ENCODE assay signal across 1 cellular context in the genomic region with DNA sequence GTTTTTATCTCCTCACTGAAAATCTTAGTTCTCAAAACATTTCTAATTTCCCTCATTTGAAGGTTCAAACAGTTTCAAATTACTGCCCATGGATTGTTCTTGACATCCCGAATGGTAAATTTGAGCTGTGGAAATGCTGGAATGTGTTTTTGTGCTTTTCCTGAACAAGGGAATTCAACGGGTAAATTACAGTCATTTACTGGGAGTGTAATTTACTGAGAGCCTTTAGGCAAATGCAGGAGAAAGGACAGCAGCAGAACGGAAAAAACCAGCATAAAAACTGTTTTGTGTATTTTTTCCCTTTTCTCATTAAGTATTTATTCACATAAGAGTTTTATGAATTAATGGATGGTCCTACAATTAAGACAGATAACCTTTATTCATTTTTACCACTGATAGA.
TF ChIP-seq lines count a peak whose summit lies in the region.

No MANE protein-coding gene starts in this region.

TF ChIP-seq in H1, 55 proteins besides CTCF, POLR2A, EP300 and RAD21:
- TF ChIP-seq SIX5 (IDR thresholded peaks at IDR 0.05; ENCODE audit: low read depth, low read length) (no peak), CREB1 (IDR thresholded peaks at IDR 0.05) (no peak), JUND (IDR thresholded peaks at IDR 0.05; ENCODE audit: low read length) (no peak), TAF7 (optimal IDR thresholded peaks at IDR 0.05; ENCODE audit: borderline replicate concordance, low read depth, low read length) (no peak), FOSL1 (IDR thresholded peaks at IDR 0.05; ENCODE audit: insufficient read depth, low read depth, low read length) (no peak), EZH2 (IDR thresholded peaks at IDR 0.05; ENCODE audit: low read depth, low read length, severe bottlenecking) (no peak), POU5F1 (IDR thresholded peaks at IDR 0.05; ENCODE audit: low read depth, low read length) (no peak), PHF8 (conservative IDR thresholded peaks at IDR 0.05; ENCODE audit: low read depth, low read length) (no peak), BRCA1 (IDR thresholded peaks at IDR 0.05; ENCODE audit: low read depth, low read length) (no peak), SAP30 (IDR thresholded peaks at IDR 0.05; ENCODE audit: insufficient read depth, insufficient replicate concordance, low read length) (no peak), ASH2L (IDR thresholded peaks at IDR 0.05; ENCODE audit: low read length) (no peak), RFX5 (IDR thresholded peaks at IDR 0.05; ENCODE audit: borderline replicate concordance, low read depth, low read length) (no peak), ZNF274 (IDR thresholded peaks at IDR 0.05; ENCODE audit: borderline replicate concordance, extremely low read depth, low read length) (no peak), BACH1 (IDR thresholded peaks at IDR 0.05; ENCODE audit: low read length) (no peak)
- TF ChIP-seq, protein P1, sequence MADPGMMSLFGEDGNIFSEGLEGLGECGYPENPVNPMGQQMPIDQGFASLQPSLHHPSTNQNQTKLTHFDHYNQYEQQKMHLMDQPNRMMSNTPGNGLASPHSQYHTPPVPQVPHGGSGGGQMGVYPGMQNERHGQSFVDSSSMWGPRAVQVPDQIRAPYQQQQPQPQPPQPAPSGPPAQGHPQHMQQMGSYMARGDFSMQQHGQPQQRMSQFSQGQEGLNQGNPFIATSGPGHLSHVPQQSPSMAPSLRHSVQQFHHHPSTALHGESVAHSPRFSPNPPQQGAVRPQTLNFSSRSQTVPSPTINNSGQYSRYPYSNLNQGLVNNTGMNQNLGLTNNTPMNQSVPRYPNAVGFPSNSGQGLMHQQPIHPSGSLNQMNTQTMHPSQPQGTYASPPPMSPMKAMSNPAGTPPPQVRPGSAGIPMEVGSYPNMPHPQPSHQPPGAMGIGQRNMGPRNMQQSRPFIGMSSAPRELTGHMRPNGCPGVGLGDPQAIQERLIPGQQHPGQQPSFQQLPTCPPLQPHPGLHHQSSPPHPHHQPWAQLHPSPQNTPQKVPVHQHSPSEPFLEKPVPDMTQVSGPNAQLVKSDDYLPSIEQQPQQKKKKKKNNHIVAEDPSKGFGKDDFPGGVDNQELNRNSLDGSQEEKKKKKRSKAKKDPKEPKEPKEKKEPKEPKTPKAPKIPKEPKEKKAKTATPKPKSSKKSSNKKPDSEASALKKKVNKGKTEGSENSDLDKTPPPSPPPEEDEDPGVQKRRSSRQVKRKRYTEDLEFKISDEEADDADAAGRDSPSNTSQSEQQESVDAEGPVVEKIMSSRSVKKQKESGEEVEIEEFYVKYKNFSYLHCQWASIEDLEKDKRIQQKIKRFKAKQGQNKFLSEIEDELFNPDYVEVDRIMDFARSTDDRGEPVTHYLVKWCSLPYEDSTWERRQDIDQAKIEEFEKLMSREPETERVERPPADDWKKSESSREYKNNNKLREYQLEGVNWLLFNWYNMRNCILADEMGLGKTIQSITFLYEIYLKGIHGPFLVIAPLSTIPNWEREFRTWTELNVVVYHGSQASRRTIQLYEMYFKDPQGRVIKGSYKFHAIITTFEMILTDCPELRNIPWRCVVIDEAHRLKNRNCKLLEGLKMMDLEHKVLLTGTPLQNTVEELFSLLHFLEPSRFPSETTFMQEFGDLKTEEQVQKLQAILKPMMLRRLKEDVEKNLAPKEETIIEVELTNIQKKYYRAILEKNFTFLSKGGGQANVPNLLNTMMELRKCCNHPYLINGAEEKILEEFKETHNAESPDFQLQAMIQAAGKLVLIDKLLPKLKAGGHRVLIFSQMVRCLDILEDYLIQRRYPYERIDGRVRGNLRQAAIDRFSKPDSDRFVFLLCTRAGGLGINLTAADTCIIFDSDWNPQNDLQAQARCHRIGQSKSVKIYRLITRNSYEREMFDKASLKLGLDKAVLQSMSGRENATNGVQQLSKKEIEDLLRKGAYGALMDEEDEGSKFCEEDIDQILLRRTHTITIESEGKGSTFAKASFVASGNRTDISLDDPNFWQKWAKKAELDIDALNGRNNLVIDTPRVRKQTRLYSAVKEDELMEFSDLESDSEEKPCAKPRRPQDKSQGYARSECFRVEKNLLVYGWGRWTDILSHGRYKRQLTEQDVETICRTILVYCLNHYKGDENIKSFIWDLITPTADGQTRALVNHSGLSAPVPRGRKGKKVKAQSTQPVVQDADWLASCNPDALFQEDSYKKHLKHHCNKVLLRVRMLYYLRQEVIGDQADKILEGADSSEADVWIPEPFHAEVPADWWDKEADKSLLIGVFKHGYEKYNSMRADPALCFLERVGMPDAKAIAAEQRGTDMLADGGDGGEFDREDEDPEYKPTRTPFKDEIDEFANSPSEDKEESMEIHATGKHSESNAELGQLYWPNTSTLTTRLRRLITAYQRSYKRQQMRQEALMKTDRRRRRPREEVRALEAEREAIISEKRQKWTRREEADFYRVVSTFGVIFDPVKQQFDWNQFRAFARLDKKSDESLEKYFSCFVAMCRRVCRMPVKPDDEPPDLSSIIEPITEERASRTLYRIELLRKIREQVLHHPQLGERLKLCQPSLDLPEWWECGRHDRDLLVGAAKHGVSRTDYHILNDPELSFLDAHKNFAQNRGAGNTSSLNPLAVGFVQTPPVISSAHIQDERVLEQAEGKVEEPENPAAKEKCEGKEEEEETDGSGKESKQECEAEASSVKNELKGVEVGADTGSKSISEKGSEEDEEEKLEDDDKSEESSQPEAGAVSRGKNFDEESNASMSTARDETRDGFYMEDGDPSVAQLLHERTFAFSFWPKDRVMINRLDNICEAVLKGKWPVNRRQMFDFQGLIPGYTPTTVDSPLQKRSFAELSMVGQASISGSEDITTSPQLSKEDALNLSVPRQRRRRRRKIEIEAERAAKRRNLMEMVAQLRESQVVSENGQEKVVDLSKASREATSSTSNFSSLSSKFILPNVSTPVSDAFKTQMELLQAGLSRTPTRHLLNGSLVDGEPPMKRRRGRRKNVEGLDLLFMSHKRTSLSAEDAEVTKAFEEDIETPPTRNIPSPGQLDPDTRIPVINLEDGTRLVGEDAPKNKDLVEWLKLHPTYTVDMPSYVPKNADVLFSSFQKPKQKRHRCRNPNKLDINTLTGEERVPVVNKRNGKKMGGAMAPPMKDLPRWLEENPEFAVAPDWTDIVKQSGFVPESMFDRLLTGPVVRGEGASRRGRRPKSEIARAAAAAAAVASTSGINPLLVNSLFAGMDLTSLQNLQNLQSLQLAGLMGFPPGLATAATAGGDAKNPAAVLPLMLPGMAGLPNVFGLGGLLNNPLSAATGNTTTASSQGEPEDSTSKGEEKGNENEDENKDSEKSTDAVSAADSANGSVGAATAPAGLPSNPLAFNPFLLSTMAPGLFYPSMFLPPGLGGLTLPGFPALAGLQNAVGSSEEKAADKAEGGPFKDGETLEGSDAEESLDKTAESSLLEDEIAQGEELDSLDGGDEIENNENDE (IDR thresholded peaks at IDR 0.05; ENCODE audit: insufficient replicate concordance, low read length) = no peak
- TF ChIP-seq, protein P2, sequence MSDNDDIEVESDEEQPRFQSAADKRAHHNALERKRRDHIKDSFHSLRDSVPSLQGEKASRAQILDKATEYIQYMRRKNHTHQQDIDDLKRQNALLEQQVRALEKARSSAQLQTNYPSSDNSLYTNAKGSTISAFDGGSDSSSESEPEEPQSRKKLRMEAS (IDR thresholded peaks at IDR 0.05) = no peak
- TF ChIP-seq, protein P3, sequence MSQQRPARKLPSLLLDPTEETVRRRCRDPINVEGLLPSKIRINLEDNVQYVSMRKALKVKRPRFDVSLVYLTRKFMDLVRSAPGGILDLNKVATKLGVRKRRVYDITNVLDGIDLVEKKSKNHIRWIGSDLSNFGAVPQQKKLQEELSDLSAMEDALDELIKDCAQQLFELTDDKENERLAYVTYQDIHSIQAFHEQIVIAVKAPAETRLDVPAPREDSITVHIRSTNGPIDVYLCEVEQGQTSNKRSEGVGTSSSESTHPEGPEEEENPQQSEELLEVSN (IDR thresholded peaks at IDR 0.05) = no peak
